22 cellular contexts compared by ENCODE assay signal in genomic region chr15:44414001-44414400, GRCh38.
"Had no signal": no experiment of that assay in that cellular context is flagged by ENCODE, and none has a peak within 500 bp of the region (broad histone marks: within the 10 kb centered on the region; RNA-seq: fewer than 3 reads in every experiment).

No MANE protein-coding gene starts in this region.

- H3K4me3 ChIP-seq: cardiac muscle cell, gastrocnemius medialis, lung, right atrium auricular region, stomach, testis had no signal

- H3K27ac ChIP-seq: cardiac muscle cell, gastrocnemius medialis, right atrium auricular region, stomach, testis had no signal

- H3K27me3 ChIP-seq: cardiac muscle cell, gastrocnemius medialis, right atrium auricular region, stomach, testis had no signal

- H3K9me3 Mint-ChIP-seq: activated naive CD8-positive, alpha-beta T cell treated with anti-CD3 and anti-CD28 coated beads, Interleukin-2, amount 10 ng/mL, durations not matched to agents 7 days and 5 days; dendritic cell treated with granulocyte-macrophage colony-stimulating factor and Interleukin-4, amounts not matched to agents 40 ng/mL and 50 ng/mL, for 4 days; mesothelial cell of epicardium; type B pancreatic cell had no signal

- H3K27ac Mint-ChIP-seq: activated naive CD8-positive, alpha-beta T cell treated with anti-CD3 and anti-CD28 coated beads, Interleukin-2, amount 10 ng/mL, durations not matched to agents 7 days and 5 days; dendritic cell treated with granulocyte-macrophage colony-stimulating factor and Interleukin-4, amounts not matched to agents 40 ng/mL and 50 ng/mL, for 4 days; mesothelial cell of epicardium; type B pancreatic cell had no signal

- H3K27me3 Mint-ChIP-seq: activated naive CD8-positive, alpha-beta T cell treated with anti-CD3 and anti-CD28 coated beads, Interleukin-2, amount 10 ng/mL, durations not matched to agents 7 days and 5 days; dendritic cell treated with granulocyte-macrophage colony-stimulating factor and Interleukin-4, amounts not matched to agents 40 ng/mL and 50 ng/mL, for 4 days; type B pancreatic cell had no signal

- DNase-seq: activated CD4-positive, alpha-beta T cell treated with anti-CD3 and anti-CD28 coated beads for 48 hours; activated gamma-delta T cell; activated naive CD8-positive, alpha-beta T cell treated with anti-CD3 and anti-CD28 coated beads, Interleukin-2, amount 10 ng/mL, durations not matched to agents 7 days and 5 days; amygdala; effector CD8-positive, alpha-beta T cell; gastrocnemius medialis; head of caudate nucleus; occipital lobe; posterior cingulate gyrus; stimulated activated CD4-positive, alpha-beta T cell treated with anti-CD3 and anti-CD28 coated beads, Interleukin-2, amount 100 ng/mL, for 24 hours; stomach; SW 1271; testis had no signal

- H3K4me3 Mint-ChIP-seq: activated naive CD8-positive, alpha-beta T cell treated with anti-CD3 and anti-CD28 coated beads, Interleukin-2, amount 10 ng/mL, durations not matched to agents 7 days and 5 days; dendritic cell treated with granulocyte-macrophage colony-stimulating factor and Interleukin-4, amounts not matched to agents 40 ng/mL and 50 ng/mL, for 4 days; mesothelial cell of epicardium; type B pancreatic cell had no signal

- H3K4me1 Mint-ChIP-seq: activated naive CD8-positive, alpha-beta T cell treated with anti-CD3 and anti-CD28 coated beads, Interleukin-2, amount 10 ng/mL, durations not matched to agents 7 days and 5 days; mesothelial cell of epicardium had no signal

- H3K4me1 ChIP-seq: gastrocnemius medialis, right atrium auricular region, stomach, testis had no signal

- H3K9me3 ChIP-seq: gastrocnemius medialis, right atrium auricular region, stomach, testis had no signal

- H3K36me3 ChIP-seq: gastrocnemius medialis, right atrium auricular region had no signal

- ATAC-seq: esophagus mucosa, gastrocnemius medialis, left lobe of liver had no signal

- FAIRE-seq: keratinocyte had no signal
